ENCODE assay signal across 7 cellular contexts in the genomic region with DNA sequence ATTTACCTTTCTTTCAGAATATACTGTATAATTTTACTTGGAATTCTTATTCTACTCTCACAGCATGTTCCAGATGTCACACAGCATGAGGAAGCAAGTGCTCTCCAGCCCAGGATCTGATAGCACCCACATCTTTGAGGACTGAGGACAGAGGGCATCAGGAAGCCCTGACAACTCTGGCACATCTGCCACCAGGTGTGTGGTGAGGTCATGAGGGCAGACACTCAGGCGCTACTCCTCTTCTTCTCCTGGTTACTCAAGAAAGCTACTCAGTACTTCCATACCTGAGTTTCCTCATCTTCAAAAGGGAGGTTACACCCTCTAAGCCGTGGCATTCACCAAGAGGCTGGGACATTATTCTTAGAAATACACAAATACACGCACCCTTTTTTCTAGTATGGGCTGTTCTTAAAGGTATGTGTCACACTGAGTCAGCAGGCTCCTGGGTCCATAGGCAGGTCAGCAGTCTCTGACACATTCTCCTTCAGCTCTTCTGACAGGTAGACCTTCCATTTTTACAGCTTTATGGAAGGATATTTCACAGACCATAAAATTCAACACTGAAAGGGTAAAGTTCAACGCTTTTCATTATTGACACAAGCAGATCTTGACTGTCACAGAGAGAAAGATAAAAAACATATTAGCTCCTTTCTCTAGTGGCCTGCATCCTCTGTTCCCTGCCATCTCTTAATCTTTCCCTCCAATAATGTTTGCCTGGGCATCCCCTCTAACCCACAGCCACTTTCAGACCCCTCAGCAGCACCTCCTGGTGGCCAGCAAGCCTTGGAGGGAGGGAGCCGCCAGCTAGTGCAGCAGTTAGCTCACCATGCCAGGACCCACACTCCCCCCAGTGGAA.
A peak's percentile ranks its signal among the peaks of the same experiment; 100 is the strongest.
DNase-seq lines count a peak whose midpoint lies in the region; TF ChIP-seq lines count a peak whose summit lies in the region.

No MANE protein-coding gene starts in this region.

- intact Hi-C loops in posterior vena cava (cut with DNase I), result loop anchor here in 1 of 2 donors (10.0 kb wide), 1 partner anchor 181 kb away; no protein-coding TSS in a partner anchor

- DNase-seq in MV-4-11 (lab: John Stamatoyannopoulos, UW) (peak; percentile 24), activated T-cell treated with anti-CD3 and anti-CD28 coated beads for 24 hours (ENCODE audit: low read depth) (peak; percentile 23), foreskin melanocyte (peak; percentile 67), posterior vena cava (ENCODE audit: low spot score) (peak; percentile 89), inferior parietal cortex (ENCODE audit: extremely low spot score) (no peak), T-helper 9 cell (no peak)

- peak; percentile 63 for TF ChIP-seq CTCF in GM12873 (IDR thresholded peaks at IDR 0.05; ENCODE audit: insufficient read depth, low read depth, low read length, missing control alignments)

Comparison
In these comparisons a context has a peak if more than half of its experiments do, and no peak if none do; other contexts are left out.
1. DNase-seq: peak in MV-4-11 (single experiment), activated T-cell treated with anti-CD3 and anti-CD28 coated beads for 24 hours (single experiment), foreskin melanocyte (single experiment) and posterior vena cava (single experiment); none in inferior parietal cortex (single experiment) and T-helper 9 cell (single experiment).